Comparison of ENCODE assay signal across 26 cellular contexts in the genomic region with DNA sequence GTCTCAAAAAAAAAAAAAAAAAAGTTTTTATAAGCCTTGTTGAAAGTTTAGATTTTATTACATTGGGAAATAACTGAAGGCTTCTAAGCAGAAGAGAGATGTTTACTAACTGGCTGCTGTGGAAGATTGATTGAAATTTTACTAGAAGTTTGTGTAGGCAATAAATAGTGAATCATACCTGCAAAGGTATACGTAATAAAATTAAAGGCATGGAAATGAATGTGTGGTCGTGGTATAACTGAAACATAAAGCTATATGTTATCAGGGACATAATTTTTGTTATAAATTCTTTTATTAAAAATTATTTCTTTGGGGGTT. TPM values are rescaled to one million over a fixed set of nuclear protein-coding genes. Genes with fewer than 3 reads are reported as not detected.
"Had no signal": no experiment of that assay in that cellular context is flagged by ENCODE, and none has a peak within 500 bp of the region (broad histone marks: within the 10 kb centered on the region; RNA-seq: fewer than 3 reads in every experiment).

No MANE protein-coding gene starts in this region.

- H3K36me3 ChIP-seq: left ventricle myocardium inferior, pancreas, thyroid gland had no signal

- H2AFZ ChIP-seq: hepatocyte had no signal

- H3K27me3 Mint-ChIP-seq: brain; dendritic cell treated with granulocyte-macrophage colony-stimulating factor and Interleukin-4, amounts not matched to agents 40 ng/mL and 50 ng/mL, for 4 days; stimulated activated naive CD8-positive, alpha-beta T cell treated with anti-CD3 and anti-CD28 coated beads, Interleukin-15, Interleukin-2, amounts not matched to agents 100 ng/mL and 50 ng/mL, for 24 hours had no signal

- H3K4me2 ChIP-seq: hepatocyte had no signal

- H3K4me3 Mint-ChIP-seq: dendritic cell treated with granulocyte-macrophage colony-stimulating factor and Interleukin-4, amounts not matched to agents 40 ng/mL and 50 ng/mL, for 4 days; nephron had no signal

- H3K9me3 Mint-ChIP-seq: activated naive CD4-positive, alpha-beta T cell treated with anti-CD3 and anti-CD28 coated beads, Interleukin-2, amount 50 U/mL, for 72 hours; brain; dendritic cell treated with granulocyte-macrophage colony-stimulating factor and Interleukin-4, amounts not matched to agents 40 ng/mL and 50 ng/mL, for 4 days; nephron; stimulated activated naive CD8-positive, alpha-beta T cell treated with anti-CD3 and anti-CD28 coated beads, Interleukin-15, Interleukin-2, amounts not matched to agents 100 ng/mL and 50 ng/mL, for 24 hours had no signal

- ATAC-seq: esophagus mucosa, pancreas, right cardiac atrium had no signal

- H3K4me3 ChIP-seq: hepatocyte, left ventricle myocardium inferior, pancreas, thyroid gland had no signal

- H3K27me3 ChIP-seq: hepatocyte, pancreas, thyroid gland had no signal

- DNase-seq: activated CD4-positive, alpha-beta T cell treated with anti-CD3 and anti-CD28 coated beads, Interleukin-2, amount 50 U/mL, for 48 hours; activated gamma-delta T cell; aorta; effector memory CD4-positive, alpha-beta T cell; foreskin melanocyte; kidney glomerular epithelial cell; left ventricle myocardium inferior; pancreas; right cardiac atrium; stimulated activated CD4-positive, alpha-beta T cell treated with anti-CD3 and anti-CD28 coated beads, Interleukin-12 subunit alpha, Interleukin-12 subunit beta, amount 100 ng/mL, for 4 hours; stimulated activated CD4-positive, alpha-beta T cell treated with anti-CD3 and anti-CD28 coated beads, Interleukin-4, amount 100 ng/mL, for 4 hours; substantia nigra; T-helper 1 cell; thyroid gland had no signal

- H3K27ac ChIP-seq: hepatocyte, left ventricle myocardium inferior, pancreas, thyroid gland had no signal

- H3K9me3 ChIP-seq: left ventricle myocardium inferior, pancreas, thyroid gland had no signal

- H3K27ac Mint-ChIP-seq: dendritic cell treated with granulocyte-macrophage colony-stimulating factor and Interleukin-4, amounts not matched to agents 40 ng/mL and 50 ng/mL, for 4 days had no signal

RNA-seq across cellular contexts. Expression of a gene that starts 39.2 kb away (rescaled TPM):
- total RNA-seq: activated naive CD4-positive, alpha-beta T cell treated with anti-CD3 and anti-CD28 coated beads, Interleukin-2, amount 50 U/mL, for 72 hours; aorta; cardiac septum; endothelial cell of umbilical vein; esophagus mucosa; left ventricle myocardium inferior; lung microvascular endothelial cell; pulmonary artery endothelial cell; right cardiac atrium; thyroid gland; ureter had no signal
- polyA plus RNA-seq: endothelial cell of umbilical vein, right cardiac atrium had no signal
